ENCODE assay signal across 23 cellular contexts in genomic region chr3:161323926-161324621, GRCh38. TPM values are rescaled to one million over a fixed set of nuclear protein-coding genes. Genes with fewer than 3 reads are reported as not detected.
"Had no signal": no experiment of that assay in that cellular context is flagged by ENCODE, and none has a peak within 500 bp of the region (broad histone marks: within the 10 kb centered on the region; RNA-seq: fewer than 3 reads in every experiment).

No MANE protein-coding gene starts in this region.

- H3K4me3 ChIP-seq: dorsolateral prefrontal cortex, gastrocnemius medialis, left lung, lower lobe of right lung, neural progenitor cell, ovary, stomach, thoracic aorta had no signal

- H3K9ac ChIP-seq: neural progenitor cell had no signal

- H3K4me1 Mint-ChIP-seq: memory B cell, neural progenitor cell had no signal

- H3K9me3 ChIP-seq: gastrocnemius medialis, lower lobe of right lung had no signal

- DNase-seq: cortex of kidney; dorsolateral prefrontal cortex; effector CD8-positive, alpha-beta T cell; gastrocnemius medialis; left lung; lower lobe of right lung; midbrain; nucleus accumbens; ovary; right cardiac atrium; small intestine; stimulated activated CD4-positive, alpha-beta T cell treated with anti-CD3 and anti-CD28 coated beads, Interleukin-12 subunit alpha, Interleukin-12 subunit beta, amount 100 ng/mL, for 4 hours; stimulated activated naive CD4-positive, alpha-beta T cell; stomach; substantia nigra; trophoblast cell had no signal

- H3K9me3 Mint-ChIP-seq: natural killer cell treated with Interleukin-12 subunit alpha and Interleukin-12 subunit beta and Interleukin-15 and Interleukin-18, amount 100 ng/mL, for 72 hours had no signal

- H3K36me3 Mint-ChIP-seq: memory B cell, neural progenitor cell had no signal

- H3K4me2 ChIP-seq: neural progenitor cell had no signal

- H3K27ac ChIP-seq: gastrocnemius medialis, left lung, lower lobe of right lung, neural progenitor cell, ovary, thoracic aorta had no signal

- ATAC-seq: esophagus mucosa; gastrocnemius medialis; left lung; lower lobe of right lung; natural killer cell treated with Interleukin-12 subunit alpha and Interleukin-12 subunit beta and Interleukin-15 and Interleukin-18, amount 100 ng/mL, for 72 hours; right cardiac atrium had no signal

- H3K27ac Mint-ChIP-seq: memory B cell; natural killer cell treated with Interleukin-12 subunit alpha and Interleukin-12 subunit beta and Interleukin-15 and Interleukin-18, amount 100 ng/mL, for 72 hours; neural progenitor cell had no signal

- H3K4me1 ChIP-seq: gastrocnemius medialis, left lung, lower lobe of right lung, neural progenitor cell had no signal

- H3K27me3 ChIP-seq: dorsolateral prefrontal cortex, gastrocnemius medialis, left lung, neural progenitor cell, ovary, stomach had no signal

- H3K4me3 Mint-ChIP-seq: memory B cell; natural killer cell treated with Interleukin-12 subunit alpha and Interleukin-12 subunit beta and Interleukin-15 and Interleukin-18, amount 100 ng/mL, for 72 hours; neural progenitor cell had no signal

- H3K36me3 ChIP-seq: gastrocnemius medialis, left lung, lower lobe of right lung, neural progenitor cell, ovary, stomach, thoracic aorta had no signal

- FAIRE-seq: keratinocyte, small intestine had no signal

- H2AFZ ChIP-seq: neural progenitor cell had no signal

RNA-seq across cellular contexts. Expression of gene SPTSSB, which starts 47.2 kb away (rescaled TPM):
- total RNA-seq: gastrocnemius medialis; left lung; lower lobe of right lung; natural killer cell treated with Interleukin-12 subunit alpha and Interleukin-12 subunit beta and Interleukin-15 and Interleukin-18, amount 100 ng/mL, for 72 hours; posterior vena cava; thoracic aorta had no signal
